In the genomic region with DNA sequence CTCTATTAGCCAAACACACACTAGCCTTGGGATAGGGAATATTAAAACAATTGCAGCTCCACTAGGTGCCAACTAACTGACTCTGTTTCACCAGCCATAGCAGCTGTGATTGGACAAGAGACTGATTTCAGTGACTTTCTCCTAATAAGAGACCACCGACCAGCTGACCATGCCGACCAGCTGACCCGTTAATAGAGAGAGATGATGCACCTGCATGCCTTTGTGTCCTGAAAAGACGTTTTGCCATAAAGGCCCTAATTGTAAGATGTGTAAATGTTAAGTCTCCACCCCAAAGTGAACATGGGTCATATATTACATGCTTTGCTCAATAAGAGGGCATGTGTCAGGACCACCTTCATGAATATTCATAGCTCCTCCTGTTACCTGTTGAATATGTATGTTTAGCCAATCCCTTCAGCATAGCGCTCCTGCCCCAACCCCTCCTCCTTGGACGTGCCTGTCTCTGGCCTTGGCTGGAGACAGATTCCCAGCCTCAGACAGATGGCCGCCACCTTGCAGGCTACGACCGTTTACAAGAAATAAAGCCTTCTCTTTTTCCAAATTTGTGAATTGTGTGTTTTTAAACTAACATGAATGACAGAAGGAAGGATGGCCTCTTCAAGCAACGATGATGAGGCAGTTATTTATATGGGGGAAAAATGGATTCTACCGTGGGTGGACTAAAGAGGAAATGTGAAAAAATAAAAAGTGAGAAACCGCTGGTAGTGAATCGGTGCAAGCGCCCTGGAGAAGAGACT, we compare ENCODE assay signal across 8 cellular contexts. TPM values are rescaled to one million over a fixed set of nuclear protein-coding genes. Genes with fewer than 3 reads are reported as not detected.
A peak's percentile ranks its signal among the peaks of the same experiment; 100 is the strongest.
DNase-seq lines count a peak whose midpoint lies in the region; ATAC-seq and TF ChIP-seq lines count a peak whose summit lies in the region.

No MANE protein-coding gene starts in this region.

- H3K9me3 ChIP-seq in OCI-LY3 (ENCODE audit: insufficient read depth, low read length) = peaks cover 5% of the 10 kb centered on the region; the same call in 1 of the 2 replicates
- no peaks in the 10 kb centered on the region for H3K9me3 ChIP-seq in mucosa of rectum (ENCODE audit: control insufficient read depth in 2 of 2, low read length in 2 of 2)

- H3K79me2 ChIP-seq in OCI-LY3 (ENCODE audit: low read length) = peaks cover 50% of the 10 kb centered on the region

- H3K36me3 ChIP-seq in OCI-LY3 (replicated peaks; ENCODE audit: low read depth, low read length) (peaks cover 39% of the 10 kb centered on the region), mucosa of rectum (ENCODE audit: control insufficient read depth in 2 of 2, insufficient read depth in 2 of 2, low read length in 2 of 2) (peaks cover 18 to 19% of the 10 kb centered on the region in 2 donors)

- H3K4me1 ChIP-seq in OCI-LY3 (ENCODE audit: low read length) (peaks cover 31% of the 10 kb centered on the region), mucosa of rectum (ENCODE audit: control insufficient read depth in 2 of 2, insufficient read depth in 2 of 2, low read length in 2 of 2) (peaks cover 21 to 29% of the 10 kb centered on the region in 2 donors), foreskin keratinocyte (peaks cover 3% of the 10 kb centered on the region)

- H3K4me2 ChIP-seq in OCI-LY3 (ENCODE audit: low read length) = peak overlapping the region; percentile 63

- H4K20me1 ChIP-seq in OCI-LY3 (ENCODE audit: insufficient read depth, low read length) = 0 out of 2 replicates have a peak, but pooled peaks cover 8% of the 10 kb centered on the region

- no peak for DNase-seq in GM12864 (ENCODE audit: low read depth)
- DNase-seq in coronary artery (ENCODE audit: low spot score) = no peak
- DNase-seq in GM20000 (ENCODE audit: low spot score) = no peak
- DNase-seq in foreskin keratinocyte = no peak

- TF ChIP-seq POLR2A in GM18505 (IDR thresholded peaks at IDR 0.05; ENCODE audit: borderline replicate concordance, extremely low read depth, insufficient read depth, insufficient read length) = no peak

- H2AFZ ChIP-seq in OCI-LY3 (ENCODE audit: low read depth, low read length) = no peak overlapping the region

- ATAC-seq in GM18505 (IDR thresholded peaks at IDR 0.05; ENCODE audit: unreplicated experiment) (no peak), GM18909 (IDR thresholded peaks at IDR 0.05; ENCODE audit: poor library complexity, unreplicated experiment) (no peak), foreskin keratinocyte (no peak)

- TF ChIP-seq CTCF in GM12864 (IDR thresholded peaks at IDR 0.05; ENCODE audit: low read depth, low read length, missing control alignments) (no peak), OCI-LY3 (IDR thresholded peaks at IDR 0.05; ENCODE audit: low read depth, low read length) (no peak), coronary artery (IDR thresholded peaks at IDR 0.05) (no peak), GM20000 (IDR thresholded peaks at IDR 0.05; ENCODE audit: extremely low read depth, missing control alignments) (no peak), foreskin keratinocyte (conservative IDR thresholded peaks at IDR 0.05) (no peak)

- H3K27me3 ChIP-seq in OCI-LY3 (ENCODE audit: low read depth, low read length) = no peaks in the 10 kb centered on the region
- H3K27me3 ChIP-seq in mucosa of rectum (ENCODE audit: control insufficient read depth in 2 of 2, insufficient read depth in 2 of 2, low read length in 2 of 2) = no peaks in the 10 kb centered on the region
- H3K27me3 ChIP-seq in foreskin keratinocyte = no peaks in the 10 kb centered on the region

- H3K4me3 ChIP-seq in GM12864 (ENCODE audit: low read depth, low read length) (peak overlapping the region; percentile 72), OCI-LY3 (ENCODE audit: low read length) (peak overlapping the region; percentile 92), coronary artery (peak overlapping the region; percentile 92), mucosa of rectum (ENCODE audit: low read length in 2 of 2) (peak overlapping the region; percentile 79 to 97)

- no peak overlapping the region for H3K9ac ChIP-seq in OCI-LY3 (ENCODE audit: low read length)
- H3K9ac ChIP-seq in mucosa of rectum (ENCODE audit: low read depth in 1 of 2, low read length in 2 of 2) = peak overlapping the region; percentile 79 to 87

- H3K27ac ChIP-seq in OCI-LY3 (ENCODE audit: low read length) (no peak overlapping the region), coronary artery (peak overlapping the region; percentile 78 to 94), mucosa of rectum (ENCODE audit: low read depth in 2 of 2, low read length in 2 of 2) (peak overlapping the region; percentile 76 to 89), foreskin keratinocyte (no peak overlapping the region)

RNA-seq across cellular contexts. Expression of gene NADSYN1, which starts 1.2 kb away (rescaled TPM):
- total RNA-seq in foreskin keratinocyte = 40.4 and 46.3 TPM in 2 replicates
- 32.4 and 36.7 TPM in 2 replicates for polyA plus RNA-seq in foreskin keratinocyte

RNA-seq across cellular contexts. Expression of gene DHCR7, which starts 3.6 kb away (rescaled TPM):
- total RNA-seq in foreskin keratinocyte = 130 and 176 TPM in 2 replicates
- 142 and 182 TPM in 2 replicates for polyA plus RNA-seq in foreskin keratinocyte

Comparison
In these comparisons a context has a peak if more than half of its experiments do, and no peak if none do; other contexts are left out.
1. H3K27ac ChIP-seq: peak in coronary artery (2 of 2) and mucosa of rectum (2 of 2); none in OCI-LY3 (single experiment) and foreskin keratinocyte (single experiment).
2. Peak in every context shown above with its lines, with median percentiles within 50 percentile points of each other: H3K4me3 ChIP-seq.